In the genomic region with DNA sequence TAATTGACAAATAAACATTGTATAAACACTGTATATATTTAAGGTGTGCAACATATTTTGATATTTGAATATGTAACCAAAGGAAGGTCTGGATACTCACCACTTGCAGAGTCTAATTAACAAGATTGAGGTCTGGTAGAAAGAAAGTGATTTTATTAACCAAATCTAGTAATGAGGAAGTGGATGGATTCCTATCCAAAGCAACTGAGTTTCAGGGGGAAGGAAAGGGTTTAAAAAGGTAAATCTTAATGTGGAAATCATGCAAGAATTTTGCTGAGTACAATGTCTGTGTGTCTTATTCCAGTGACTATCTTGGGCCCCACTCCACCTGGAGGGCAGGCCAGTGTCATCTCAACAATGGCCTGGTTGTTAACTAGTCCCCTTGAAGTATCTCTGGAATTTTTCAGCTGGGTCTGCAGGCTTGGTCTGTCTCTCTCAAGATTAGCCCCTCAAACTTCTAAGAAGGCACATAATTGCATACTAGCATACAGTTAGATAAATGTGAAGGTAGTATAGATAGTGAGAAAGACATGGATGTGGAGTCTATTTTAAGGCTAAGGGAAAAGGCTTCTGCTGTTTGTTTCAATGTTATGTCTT, we compare ENCODE assay signal across 1 cellular context.
TF ChIP-seq lines count a peak whose summit lies in the region.

No MANE protein-coding gene starts in this region.

TF ChIP-seq in K562, 482 proteins besides CTCF, POLR2A, EP300 and RAD21 (continued from another document):
- TF ChIP-seq, protein P1, sequence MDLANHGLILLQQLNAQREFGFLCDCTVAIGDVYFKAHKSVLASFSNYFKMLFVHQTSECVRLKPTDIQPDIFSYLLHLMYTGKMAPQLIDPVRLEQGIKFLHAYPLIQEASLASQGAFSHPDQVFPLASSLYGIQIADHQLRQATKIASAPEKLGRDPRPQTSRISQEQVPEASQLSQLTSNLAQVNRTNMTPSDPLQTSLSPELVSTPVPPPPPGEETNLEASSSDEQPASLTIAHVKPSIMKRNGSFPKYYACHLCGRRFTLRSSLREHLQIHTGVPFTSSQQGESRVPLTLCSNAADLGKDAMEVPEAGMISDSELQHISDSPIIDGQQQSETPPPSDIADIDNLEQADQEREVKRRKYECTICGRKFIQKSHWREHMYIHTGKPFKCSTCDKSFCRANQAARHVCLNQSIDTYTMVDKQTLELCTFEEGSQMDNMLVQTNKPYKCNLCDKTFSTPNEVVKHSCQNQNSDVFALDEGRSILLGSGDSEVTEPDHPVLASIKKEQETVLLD (IDR thresholded peaks at IDR 0.05), result no peak
- TF ChIP-seq RBM15 (IDR thresholded peaks at IDR 0.05; ENCODE audit: insufficient read depth, low read length), result no peak
- no peak for TF ChIP-seq CREM (IDR thresholded peaks at IDR 0.05; ENCODE audit: low read depth)
- no peak for TF ChIP-seq ETS2 (tag; IDR thresholded peaks at IDR 0.05; ENCODE audit: borderline replicate concordance, poor library complexity, severe bottlenecking)
- no peak for TF ChIP-seq ZNF77 (CRISPR knock-in tag; IDR thresholded peaks at IDR 0.05)
- peak; percentile 58 for TF ChIP-seq CREBBP (IDR thresholded peaks at IDR 0.05; ENCODE audit: low read depth, low read length)
- no peak for TF ChIP-seq GATA2 (CRISPR knock-in tag; IDR thresholded peaks at IDR 0.05)
- TF ChIP-seq, protein P2, sequence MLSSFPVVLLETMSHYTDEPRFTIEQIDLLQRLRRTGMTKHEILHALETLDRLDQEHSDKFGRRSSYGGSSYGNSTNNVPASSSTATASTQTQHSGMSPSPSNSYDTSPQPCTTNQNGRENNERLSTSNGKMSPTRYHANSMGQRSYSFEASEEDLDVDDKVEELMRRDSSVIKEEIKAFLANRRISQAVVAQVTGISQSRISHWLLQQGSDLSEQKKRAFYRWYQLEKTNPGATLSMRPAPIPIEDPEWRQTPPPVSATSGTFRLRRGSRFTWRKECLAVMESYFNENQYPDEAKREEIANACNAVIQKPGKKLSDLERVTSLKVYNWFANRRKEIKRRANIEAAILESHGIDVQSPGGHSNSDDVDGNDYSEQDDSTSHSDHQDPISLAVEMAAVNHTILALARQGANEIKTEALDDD (IDR thresholded peaks at IDR 0.05), result peak; percentile 28; the same call in 1 of the 2 replicates
- no peak for TF ChIP-seq ZNF76 (CRISPR knock-in tag; IDR thresholded peaks at IDR 0.05; ENCODE audit: borderline replicate concordance)
